30 cellular contexts compared by ENCODE assay signal in genomic region chr17:12588531-12588930, GRCh38.
"Had no signal": no experiment of that assay in that cellular context is flagged by ENCODE, and none has a peak within 500 bp of the region (broad histone marks: within the 10 kb centered on the region; RNA-seq: fewer than 3 reads in every experiment).

No MANE protein-coding gene starts in this region.

- DNase-seq: activated effector memory CD4-positive, alpha-beta T cell treated with anti-CD3 and anti-CD28 coated beads, Interleukin-2, amount 50 U/mL, for 16 hours; activated effector memory CD4-positive, alpha-beta T cell treated with Interleukin-2 at 50 U/mL for 16 hours; activated gamma-delta T cell; activated gamma-delta T cell treated with Interleukin-2 at 50 U/mL for 16 hours; activated naive CD4-positive, alpha-beta T cell; activated naive CD4-positive, alpha-beta T cell treated with anti-CD3 and anti-CD28 coated beads for 36 hours; activated naive CD4-positive, alpha-beta T cell treated with anti-CD3 and anti-CD28 coated beads, Interleukin-2, amount 10 ng/mL, durations not matched to agents 7 days and 5 days; activated naive CD4-positive, alpha-beta T cell treated with anti-CD3 and anti-CD28 coated beads, Interleukin-2, amount 50 U/mL, for 16 hours; activated naive CD4-positive, alpha-beta T cell treated with Interleukin-2 at 50 U/mL for 16 hours; activated naive CD8-positive, alpha-beta T cell treated with anti-CD3 and anti-CD28 coated beads for 36 hours; activated naive CD8-positive, alpha-beta T cell treated with anti-CD3 and anti-CD28 coated beads, Interleukin-2, amount 10 ng/mL, durations not matched to agents 7 days and 5 days; activated naive CD8-positive, alpha-beta T cell treated with anti-CD3 and anti-CD28 coated beads, Interleukin-2, amount 50 U/mL, for 24 hours; activated T-cell treated with anti-CD3 and anti-CD28 coated beads, Interleukin-2, amount 50 U/mL, for 1 hour; activated T-cell treated with anti-CD3 and anti-CD28 coated beads, Interleukin-2, amount 50 U/mL, for 24 hours; activated T-cell treated with anti-CD3 and anti-CD28 coated beads, Interleukin-2, amount 50 U/mL, for 4 hours; activated T-cell treated with anti-CD3 and anti-CD28 coated beads, Interleukin-2, amount 50 U/mL, for 48 hours; activated T-cell treated with anti-CD3 and anti-CD28 coated beads, Interleukin-2, amount 50 U/mL, for 72 hours; adrenal gland; amniotic stem cell; amygdala; anterior cingulate cortex; aorta; body of pancreas; brain microvascular endothelial cell; caudate nucleus; central memory CD4-positive, alpha-beta T cell; cerebellar nuclear complex had no signal

- H3K27ac ChIP-seq: adrenal gland, ascending aorta, body of pancreas, brain microvascular endothelial cell, breast epithelium, cardiac muscle cell had no signal

- H3K9me3 ChIP-seq: adrenal gland, ascending aorta, body of pancreas, breast epithelium had no signal

- H3K4me3 ChIP-seq: adrenal gland, ascending aorta, body of pancreas, breast epithelium, cardiac muscle cell had no signal

- H3K36me3 ChIP-seq: adrenal gland, brain microvascular endothelial cell, breast epithelium, cardiac muscle cell had no signal

- H3K4me1 ChIP-seq: adrenal gland, ascending aorta, body of pancreas, breast epithelium had no signal
